In genomic region chr10:110225441-110225755, GRCh38 we compare ENCODE assay signal across 2 cellular contexts.
A peak's percentile ranks its signal among the peaks of the same experiment; 100 is the strongest.
TF ChIP-seq lines count a peak whose summit lies in the region.

No MANE protein-coding gene starts in this region.

TF ChIP-seq in HEK293, 187 proteins besides CTCF, POLR2A, EP300 and RAD21 (continued from another document):
- TF ChIP-seq ZSCAN4 (tag by site-specific recombination; IDR thresholded peaks at IDR 0.05), result no peak
- TF ChIP-seq TRIM28 (IDR thresholded peaks at IDR 0.05; ENCODE audit: borderline replicate concordance, low read length), result no peak
- no peak for TF ChIP-seq SCRT1 (tag by site-specific recombination; IDR thresholded peaks at IDR 0.05; ENCODE audit: borderline replicate concordance)
- no peak for TF ChIP-seq ZNF837 (tag by site-specific recombination; IDR thresholded peaks at IDR 0.05)
- peak; percentile 37; the same call in 1 of the 2 replicates for TF ChIP-seq ZNF664 (tag by site-specific recombination; IDR thresholded peaks at IDR 0.05)
- TF ChIP-seq SALL2 (tag by site-specific recombination; IDR thresholded peaks at IDR 0.05; ENCODE audit: borderline replicate concordance), result no peak
- TF ChIP-seq ZEB2 (tag by site-specific recombination; IDR thresholded peaks at IDR 0.05), result peak; percentile 23
- TF ChIP-seq ZNF660 (tag by site-specific recombination; IDR thresholded peaks at IDR 0.05), result peak; percentile 21; the same call in 1 of the 2 replicates
- TF ChIP-seq WT1 (tag by site-specific recombination; IDR thresholded peaks at IDR 0.05), result peak; percentile 54; the same call in 1 of the 2 replicates

TF ChIP-seq in WTC11, 78 proteins besides CTCF, POLR2A, EP300 and RAD21 (continued from another document):
- no peak for TF ChIP-seq FOXJ3 (CRISPR knock-in tag; IDR thresholded peaks at IDR 0.05; ENCODE audit: borderline replicate concordance)
- TF ChIP-seq ZNF512 (CRISPR knock-in tag; IDR thresholded peaks at IDR 0.05; ENCODE audit: borderline replicate concordance), result no peak
- TF ChIP-seq ARID4B (CRISPR knock-in tag; IDR thresholded peaks at IDR 0.05; ENCODE audit: borderline replicate concordance), result no peak
- no peak for TF ChIP-seq STAT6 (CRISPR knock-in tag; conservative IDR thresholded peaks at IDR 0.05; ENCODE audit: low read depth)
- TF ChIP-seq CDX4 (CRISPR knock-in tag; IDR thresholded peaks at IDR 0.05; ENCODE audit: borderline replicate concordance), result no peak
- TF ChIP-seq PRRX2 (CRISPR knock-in tag; IDR thresholded peaks at IDR 0.05), result no peak
- TF ChIP-seq RORB (CRISPR knock-in tag; IDR thresholded peaks at IDR 0.05), result no peak
- no peak for TF ChIP-seq ZSCAN18 (CRISPR knock-in tag; IDR thresholded peaks at IDR 0.05)
- no peak for TF ChIP-seq ERG (CRISPR knock-in tag; IDR thresholded peaks at IDR 0.05)
